In genomic region chr6:33248932-33249731, GRCh38 we compare ENCODE assay signal across 1 cellular context.
TF ChIP-seq lines count a peak whose summit lies in the region.

No MANE protein-coding gene starts in this region.

TF ChIP-seq in HepG2, 621 proteins besides CTCF, POLR2A, EP300 and RAD21 (continued from another document and continues in another):
- TF ChIP-seq THAP7 (CRISPR knock-in tag; IDR thresholded peaks at IDR 0.05) (0 out of 2 replicates have a peak, but pooled peaks have one; percentile 56), ZFAT (CRISPR knock-in tag; conservative IDR thresholded peaks at IDR 0.05) (no peak), MLXIP (CRISPR knock-in tag; IDR thresholded peaks at IDR 0.05; ENCODE audit: borderline replicate concordance) (no peak; the same call in 1 of the 2 replicates), ZNF567 (CRISPR knock-in tag; IDR thresholded peaks at IDR 0.05; ENCODE audit: borderline replicate concordance) (peak; percentile 3; the same call in 1 of the 2 replicates), ZNF646 (CRISPR knock-in tag; IDR thresholded peaks at IDR 0.05) (no peak), ZMAT3 (CRISPR knock-in tag; conservative IDR thresholded peaks at IDR 0.05) (0 out of 2 replicates have a peak, but pooled peaks have one; percentile 38), ATF7 (IDR thresholded peaks at IDR 0.05) (no peak), ATF7 (CRISPR knock-in tag; IDR thresholded peaks at IDR 0.05) (peak; percentile 41; the same call in 1 of the 2 replicates), FOXK2 (IDR thresholded peaks at IDR 0.05) (no peak), ZNF691 (CRISPR knock-in tag; IDR thresholded peaks at IDR 0.05; ENCODE audit: borderline replicate concordance, low read depth) (no peak), ELF3 (CRISPR knock-in tag; IDR thresholded peaks at IDR 0.05) (no peak; the same call in 1 of the 2 replicates), ZNF503 (CRISPR knock-in tag; IDR thresholded peaks at IDR 0.05) (no peak), FLYWCH1 (CRISPR knock-in tag; IDR thresholded peaks at IDR 0.05) (no peak), ZNF274 (CRISPR knock-in tag; IDR thresholded peaks at IDR 0.05) (no peak; the same call in 1 of the 2 replicates), ZNF609 (CRISPR knock-in tag; IDR thresholded peaks at IDR 0.05; ENCODE audit: borderline replicate concordance) (peak; percentile 45), ZNF354B (CRISPR knock-in tag; IDR thresholded peaks at IDR 0.05) (no peak; the same call in 1 of the 2 replicates), ZNF616 (CRISPR knock-in tag; IDR thresholded peaks at IDR 0.05; ENCODE audit: low read depth) (peak; percentile 31; the same call in 1 of the 2 replicates), ZFYVE20 (CRISPR knock-in tag; IDR thresholded peaks at IDR 0.05; ENCODE audit: borderline replicate concordance, low read depth) (no peak), ZNF839 (CRISPR knock-in tag; IDR thresholded peaks at IDR 0.05; ENCODE audit: borderline replicate concordance) (no peak), XRCC5 (optimal IDR thresholded peaks at IDR 0.05; ENCODE audit: low read length) (peak; percentile 87), ZGPAT (CRISPR knock-in tag; IDR thresholded peaks at IDR 0.05) (peak; percentile 69), PLRG1 (conservative IDR thresholded peaks at IDR 0.05) (no peak), SETDB1 (CRISPR knock-in tag; IDR thresholded peaks at IDR 0.05; ENCODE audit: borderline replicate concordance) (peak; percentile 4; the same call in 1 of the 2 replicates), PRPF4 (IDR thresholded peaks at IDR 0.05; ENCODE audit: low read depth, low read length, poor library complexity, severe bottlenecking) (no peak), ZNF276 (CRISPR knock-in tag; IDR thresholded peaks at IDR 0.05; ENCODE audit: low read depth) (peak; percentile 56; the same call in 1 of the 2 replicates), HINFP (CRISPR knock-in tag; IDR thresholded peaks at IDR 0.05; ENCODE audit: low read depth) (peak; percentile 62), BRCA1 (CRISPR knock-in tag; IDR thresholded peaks at IDR 0.05) (no peak), ZNF280B (CRISPR knock-in tag; IDR thresholded peaks at IDR 0.05; ENCODE audit: borderline replicate concordance) (peak; percentile 45; the same call in 1 of the 2 replicates)
